ENCODE assay signal across 1 cellular context in the genomic region with DNA sequence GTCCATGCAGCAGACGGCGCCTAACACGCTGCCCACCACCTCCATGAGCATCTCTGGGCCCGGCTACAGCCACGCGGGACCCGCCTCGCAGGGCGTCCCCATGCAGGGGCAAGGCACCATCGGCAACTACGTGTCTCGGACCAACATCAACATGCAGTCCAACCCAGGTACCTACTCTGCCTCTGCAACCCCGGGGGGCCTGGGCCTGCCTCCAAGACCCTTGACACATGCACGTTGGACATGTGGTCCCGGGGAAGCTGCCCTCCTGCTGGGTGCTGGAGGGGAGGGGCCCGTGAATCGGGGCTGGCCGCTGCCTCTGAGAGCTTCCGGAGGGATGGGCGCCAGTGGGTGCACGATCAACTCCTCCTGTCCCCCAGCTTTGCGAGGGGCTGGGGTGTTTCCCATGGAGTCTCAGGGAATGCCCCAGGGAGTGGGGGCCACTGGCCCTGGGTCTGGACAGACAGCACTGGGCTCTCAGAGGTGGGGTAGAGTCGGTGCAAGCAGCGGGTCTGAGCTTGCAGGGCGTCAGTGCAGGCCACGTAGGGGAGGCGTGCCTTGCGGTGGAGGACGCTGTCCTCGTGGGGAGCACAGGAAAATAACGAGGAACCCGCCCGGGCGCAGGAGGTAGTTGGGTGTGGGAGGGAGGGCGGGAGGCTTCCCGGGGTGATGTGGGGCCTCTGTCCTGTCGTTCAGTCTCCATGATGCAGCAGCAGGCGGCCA.
A peak's percentile ranks its signal among the peaks of the same experiment; 100 is the strongest.
TF ChIP-seq lines count a peak whose summit lies in the region.

No MANE protein-coding gene starts in this region.

TF ChIP-seq in HepG2, 621 proteins besides CTCF, POLR2A, EP300 and RAD21:
- TF ChIP-seq PRDM4 (CRISPR knock-in tag; IDR thresholded peaks at IDR 0.05; ENCODE audit: borderline replicate concordance) = no peak
- no peak for TF ChIP-seq ZNF30 (CRISPR knock-in tag; IDR thresholded peaks at IDR 0.05)
- peak; percentile 78 for TF ChIP-seq RBM22 (optimal IDR thresholded peaks at IDR 0.05; ENCODE audit: low read length)
- TF ChIP-seq SNAI1 (CRISPR knock-in tag; IDR thresholded peaks at IDR 0.05; ENCODE audit: borderline replicate concordance) = no peak
- TF ChIP-seq SETDB1 (CRISPR knock-in tag; IDR thresholded peaks at IDR 0.05; ENCODE audit: borderline replicate concordance) = no peak
- TF ChIP-seq AGO2 (optimal IDR thresholded peaks at IDR 0.05; ENCODE audit: low read depth, low read length) = peak; percentile 69
- TF ChIP-seq, protein P1, sequence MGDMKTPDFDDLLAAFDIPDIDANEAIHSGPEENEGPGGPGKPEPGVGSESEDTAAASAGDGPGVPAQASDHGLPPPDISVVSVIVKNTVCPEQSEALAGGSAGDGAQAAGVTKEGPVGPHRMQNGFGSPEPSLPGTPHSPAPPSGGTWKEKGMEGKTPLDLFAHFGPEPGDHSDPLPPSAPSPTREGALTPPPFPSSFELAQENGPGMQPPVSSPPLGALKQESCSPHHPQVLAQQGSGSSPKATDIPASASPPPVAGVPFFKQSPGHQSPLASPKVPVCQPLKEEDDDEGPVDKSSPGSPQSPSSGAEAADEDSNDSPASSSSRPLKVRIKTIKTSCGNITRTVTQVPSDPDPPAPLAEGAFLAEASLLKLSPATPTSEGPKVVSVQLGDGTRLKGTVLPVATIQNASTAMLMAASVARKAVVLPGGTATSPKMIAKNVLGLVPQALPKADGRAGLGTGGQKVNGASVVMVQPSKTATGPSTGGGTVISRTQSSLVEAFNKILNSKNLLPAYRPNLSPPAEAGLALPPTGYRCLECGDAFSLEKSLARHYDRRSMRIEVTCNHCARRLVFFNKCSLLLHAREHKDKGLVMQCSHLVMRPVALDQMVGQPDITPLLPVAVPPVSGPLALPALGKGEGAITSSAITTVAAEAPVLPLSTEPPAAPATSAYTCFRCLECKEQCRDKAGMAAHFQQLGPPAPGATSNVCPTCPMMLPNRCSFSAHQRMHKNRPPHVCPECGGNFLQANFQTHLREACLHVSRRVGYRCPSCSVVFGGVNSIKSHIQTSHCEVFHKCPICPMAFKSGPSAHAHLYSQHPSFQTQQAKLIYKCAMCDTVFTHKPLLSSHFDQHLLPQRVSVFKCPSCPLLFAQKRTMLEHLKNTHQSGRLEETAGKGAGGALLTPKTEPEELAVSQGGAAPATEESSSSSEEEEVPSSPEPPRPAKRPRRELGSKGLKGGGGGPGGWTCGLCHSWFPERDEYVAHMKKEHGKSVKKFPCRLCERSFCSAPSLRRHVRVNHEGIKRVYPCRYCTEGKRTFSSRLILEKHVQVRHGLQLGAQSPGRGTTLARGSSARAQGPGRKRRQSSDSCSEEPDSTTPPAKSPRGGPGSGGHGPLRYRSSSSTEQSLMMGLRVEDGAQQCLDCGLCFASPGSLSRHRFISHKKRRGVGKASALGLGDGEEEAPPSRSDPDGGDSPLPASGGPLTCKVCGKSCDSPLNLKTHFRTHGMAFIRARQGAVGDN (CRISPR knock-in tag; IDR thresholded peaks at IDR 0.05) = no peak; the same call in 1 of the 2 replicates
